ENCODE assay signal across 8 cellular contexts in the genomic region with DNA sequence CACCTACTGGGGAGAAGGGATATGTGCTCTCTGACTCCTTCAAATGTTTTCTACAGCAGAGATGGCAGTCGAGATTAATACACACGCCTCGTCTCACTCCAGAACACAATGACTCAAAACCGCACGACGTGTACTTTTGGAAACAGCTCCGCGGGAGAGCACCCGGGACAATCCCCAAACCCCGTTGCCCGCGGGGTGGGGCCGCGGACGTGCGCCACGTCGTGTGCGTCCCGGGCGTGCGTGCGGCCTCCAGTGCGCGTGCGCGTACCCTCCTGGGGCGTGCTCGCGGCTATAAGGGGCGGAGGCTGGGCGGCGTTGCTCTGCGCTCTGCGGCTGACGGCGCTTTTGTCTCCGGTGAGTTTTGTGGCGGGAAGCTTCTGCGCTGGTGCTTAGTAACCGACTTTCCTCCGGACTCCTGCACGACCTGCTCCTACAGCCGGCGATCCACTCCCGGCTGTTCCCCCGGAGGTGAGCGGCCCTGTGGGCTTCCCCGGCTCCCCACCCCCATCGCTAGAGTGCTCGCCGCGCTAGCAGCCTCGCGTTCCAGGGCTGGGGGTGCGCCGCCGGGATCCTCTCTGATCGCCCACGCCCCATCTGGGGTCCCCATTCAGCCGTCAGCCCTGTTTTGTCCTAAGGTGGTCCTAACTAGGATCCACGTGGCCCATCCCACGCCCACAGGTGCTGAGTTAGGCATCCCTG. TPM values are rescaled to one million over a fixed set of nuclear protein-coding genes. Genes with fewer than 3 reads are reported as not detected.
DNase-seq lines count a peak whose midpoint lies in the region; ATAC-seq and TF ChIP-seq lines count a peak whose summit lies in the region.

A gene with protein sequence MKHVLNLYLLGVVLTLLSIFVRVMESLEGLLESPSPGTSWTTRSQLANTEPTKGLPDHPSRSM (plus strand): TSS at position 323 of the 699 bp plus-strand sequence. CDS start 1,391 bp downstream, outside the sequence.

- H3K9me3 Mint-ChIP-seq in activated naive CD4-positive, alpha-beta T cell treated with anti-CD3 and anti-CD28 coated beads, Interleukin-2, amount 50 U/mL, for 72 hours: no peaks in the 10 kb centered on the region

- peaks cover 23 to 59% of the 10 kb centered on the region in 2 donors for H3K36me3 Mint-ChIP-seq in activated naive CD4-positive, alpha-beta T cell treated with anti-CD3 and anti-CD28 coated beads, Interleukin-2, amount 50 U/mL, for 72 hours

- ATAC-seq in HG02623 (IDR thresholded peaks at IDR 0.05; ENCODE audit: unreplicated experiment) (peak; percentile 84), SK-N-SH treated with all-trans-retinoic acid at 6 μM for 48 hours (peak; percentile 96), omental fat pad (ENCODE audit: low FRiP score) (peak; percentile 92)
- peak; percentile 88 to 91 for ATAC-seq in activated naive CD4-positive, alpha-beta T cell treated with anti-CD3 and anti-CD28 coated beads, Interleukin-2, amount 50 U/mL, for 72 hours

- TF ChIP-seq CTCF in GM10266 (IDR thresholded peaks at IDR 0.05; ENCODE audit: control insufficient read depth, insufficient read depth, low read depth, missing control alignments) (no peak), omental fat pad (IDR thresholded peaks at IDR 0.05) (no peak)

- peak within 1 kb of the TSS; percentile 95 to 97 for H3K27ac Mint-ChIP-seq in activated naive CD4-positive, alpha-beta T cell treated with anti-CD3 and anti-CD28 coated beads, Interleukin-2, amount 50 U/mL, for 72 hours

- peak; percentile 95 for DNase-seq in GM10266 (ENCODE audit: extremely low spot score)
- DNase-seq in NCI-H1092 treated with DMSO at 0.1 percent for 48 hours (lab: John Stamatoyannopoulos, UW): peak; percentile 92
- peak; percentile 96 to 98 for DNase-seq in activated naive CD4-positive, alpha-beta T cell treated with anti-CD3 and anti-CD28 coated beads, Interleukin-2, amount 50 U/mL, for 72 hours (ENCODE audit: low spot score in 2 of 2)
- DNase-seq in glomerular visceral epithelial cell (ENCODE audit: extremely low spot score): peak; percentile 97
- peak; percentile 73 for DNase-seq in omental fat pad (ENCODE audit: low spot score)

- H3K27ac ChIP-seq in temporal lobe (ENCODE audit: low read depth, low read length): peak within 1 kb of the TSS; percentile 79

TF ChIP-seq in SK-N-SH treated with all-trans-retinoic acid at 6 μM for 48 hours, 23 proteins besides CTCF, POLR2A, EP300 and RAD21:
- TF ChIP-seq CSDC2 (CRISPR knock-in tag; IDR thresholded peaks at IDR 0.05) (0 out of 2 replicates have a peak, but pooled peaks have one; percentile 69), ZNF8 (CRISPR knock-in tag; IDR thresholded peaks at IDR 0.05) (no peak), PPARA (CRISPR knock-in tag; IDR thresholded peaks at IDR 0.05; ENCODE audit: borderline replicate concordance) (no peak), ZFP3 (CRISPR knock-in tag; IDR thresholded peaks at IDR 0.05) (peak; percentile 79), ISL1 (CRISPR knock-in tag; IDR thresholded peaks at IDR 0.05) (0 out of 2 replicates have a peak, but pooled peaks have one; percentile 15), ZNF70 (CRISPR knock-in tag; IDR thresholded peaks at IDR 0.05) (no peak), SNAI2 (CRISPR knock-in tag; IDR thresholded peaks at IDR 0.05) (no peak)
- TF ChIP-seq, protein P1, sequence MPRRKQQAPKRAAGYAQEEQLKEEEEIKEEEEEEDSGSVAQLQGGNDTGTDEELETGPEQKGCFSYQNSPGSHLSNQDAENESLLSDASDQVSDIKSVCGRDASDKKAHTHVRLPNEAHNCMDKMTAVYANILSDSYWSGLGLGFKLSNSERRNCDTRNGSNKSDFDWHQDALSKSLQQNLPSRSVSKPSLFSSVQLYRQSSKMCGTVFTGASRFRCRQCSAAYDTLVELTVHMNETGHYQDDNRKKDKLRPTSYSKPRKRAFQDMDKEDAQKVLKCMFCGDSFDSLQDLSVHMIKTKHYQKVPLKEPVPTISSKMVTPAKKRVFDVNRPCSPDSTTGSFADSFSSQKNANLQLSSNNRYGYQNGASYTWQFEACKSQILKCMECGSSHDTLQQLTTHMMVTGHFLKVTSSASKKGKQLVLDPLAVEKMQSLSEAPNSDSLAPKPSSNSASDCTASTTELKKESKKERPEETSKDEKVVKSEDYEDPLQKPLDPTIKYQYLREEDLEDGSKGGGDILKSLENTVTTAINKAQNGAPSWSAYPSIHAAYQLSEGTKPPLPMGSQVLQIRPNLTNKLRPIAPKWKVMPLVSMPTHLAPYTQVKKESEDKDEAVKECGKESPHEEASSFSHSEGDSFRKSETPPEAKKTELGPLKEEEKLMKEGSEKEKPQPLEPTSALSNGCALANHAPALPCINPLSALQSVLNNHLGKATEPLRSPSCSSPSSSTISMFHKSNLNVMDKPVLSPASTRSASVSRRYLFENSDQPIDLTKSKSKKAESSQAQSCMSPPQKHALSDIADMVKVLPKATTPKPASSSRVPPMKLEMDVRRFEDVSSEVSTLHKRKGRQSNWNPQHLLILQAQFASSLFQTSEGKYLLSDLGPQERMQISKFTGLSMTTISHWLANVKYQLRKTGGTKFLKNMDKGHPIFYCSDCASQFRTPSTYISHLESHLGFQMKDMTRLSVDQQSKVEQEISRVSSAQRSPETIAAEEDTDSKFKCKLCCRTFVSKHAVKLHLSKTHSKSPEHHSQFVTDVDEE (CRISPR knock-in tag; IDR thresholded peaks at IDR 0.05): peak; percentile 65; the same call in 1 of the 2 replicates
- TF ChIP-seq, protein P2, sequence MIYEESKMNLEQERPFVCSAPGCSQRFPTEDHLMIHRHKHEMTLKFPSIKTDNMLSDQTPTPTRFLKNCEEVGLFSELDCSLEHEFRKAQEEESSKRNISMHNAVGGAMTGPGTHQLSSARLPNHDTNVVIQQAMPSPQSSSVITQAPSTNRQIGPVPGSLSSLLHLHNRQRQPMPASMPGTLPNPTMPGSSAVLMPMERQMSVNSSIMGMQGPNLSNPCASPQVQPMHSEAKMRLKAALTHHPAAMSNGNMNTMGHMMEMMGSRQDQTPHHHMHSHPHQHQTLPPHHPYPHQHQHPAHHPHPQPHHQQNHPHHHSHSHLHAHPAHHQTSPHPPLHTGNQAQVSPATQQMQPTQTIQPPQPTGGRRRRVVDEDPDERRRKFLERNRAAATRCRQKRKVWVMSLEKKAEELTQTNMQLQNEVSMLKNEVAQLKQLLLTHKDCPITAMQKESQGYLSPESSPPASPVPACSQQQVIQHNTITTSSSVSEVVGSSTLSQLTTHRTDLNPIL (CRISPR knock-in tag; IDR thresholded peaks at IDR 0.05; ENCODE audit: low read depth): no peak

RNA-seq across cellular contexts. Expression of the gene that starts here (rescaled TPM):
- total RNA-seq in activated naive CD4-positive, alpha-beta T cell treated with anti-CD3 and anti-CD28 coated beads, Interleukin-2, amount 50 U/mL, for 72 hours: 100 to 1,000 TPM in 1 of 2 donors, 10 to 100 TPM in 1; 20.3 to 239 TPM
- total RNA-seq in omental fat pad (100 to 1,000 TPM in 1 of 4 donors, 10 to 100 TPM in 3; 25.0 to 122 (median 51.9) TPM), temporal lobe (16.7 TPM)

Comparison
In these comparisons a context has a peak if more than half of its experiments do, and no peak if none do; other contexts are left out.
1. Peak in every context shown above with its lines: DNase-seq, ATAC-seq and H3K27ac ChIP-seq.